11 cellular contexts compared by ENCODE assay signal in the genomic region with DNA sequence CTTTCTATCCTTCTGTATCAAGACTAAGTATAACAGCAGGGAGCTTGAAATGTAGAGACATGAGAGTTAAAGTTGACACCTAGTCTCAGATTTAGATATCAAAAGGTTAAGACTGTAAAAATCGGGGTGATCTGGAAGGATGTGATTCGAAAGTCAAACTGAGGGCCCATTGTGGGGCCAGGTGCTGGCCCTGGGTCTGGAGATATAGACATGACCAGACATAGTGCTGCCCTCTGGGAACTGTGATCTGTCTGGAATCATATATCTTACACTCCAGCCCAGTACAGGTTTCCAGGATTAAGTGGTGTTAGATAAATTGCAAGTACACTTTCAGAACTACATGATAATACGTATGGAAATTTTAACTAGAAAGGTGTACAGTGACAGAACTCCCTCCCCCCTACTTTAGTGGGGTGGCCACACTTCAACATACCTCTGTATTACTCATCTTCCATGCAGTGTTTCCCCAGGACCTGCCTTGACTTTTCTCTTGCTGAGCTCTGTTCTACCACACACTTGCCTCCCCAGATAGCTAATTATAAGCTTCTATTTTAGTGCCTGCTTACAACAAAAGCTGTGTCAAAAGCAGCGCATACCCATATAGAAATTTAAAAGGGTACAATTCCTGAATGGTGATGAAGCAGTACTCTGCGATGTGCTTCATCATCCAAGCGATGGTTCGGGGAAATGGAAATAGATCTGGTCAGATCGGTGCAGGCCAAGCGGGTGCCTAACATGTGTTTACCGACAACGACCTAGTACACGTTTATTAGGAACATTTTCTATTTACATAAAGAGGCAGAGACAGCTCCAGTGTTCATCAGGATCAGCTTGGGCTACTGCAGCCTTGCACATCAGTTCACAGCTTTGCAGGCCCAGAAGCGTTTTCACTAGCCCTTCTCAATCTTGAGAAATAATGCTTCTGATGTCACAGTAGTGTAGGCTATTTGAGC.
DNase-seq lines count a peak whose midpoint lies in the region; ATAC-seq and TF ChIP-seq lines count a peak whose summit lies in the region.
"Had no signal": no experiment of that assay in that cellular context is flagged by ENCODE, and none has a peak within 500 bp of the region (broad histone marks: within the 10 kb centered on the region; RNA-seq: fewer than 3 reads in every experiment).

No MANE protein-coding gene starts in this region.

- no peaks in the 10 kb centered on the region for H3K36me3 Mint-ChIP-seq in activated naive CD4-positive, alpha-beta T cell treated with anti-CD3 and anti-CD28 coated beads, Interleukin-2, amount 50 U/mL, for 24 hours
- peaks cover 2% of the 10 kb centered on the region for H3K36me3 Mint-ChIP-seq in type B pancreatic cell

- no TSS peak for BruUV-seq in mammary epithelial cell (replicated peaks; lab: Mats Ljungman, UMichigan)

- 79% methylated on average over 13 of the region's 13 CpGs for WGBS in mammary epithelial cell (ENCODE audit: low coverage, missing lambda C conversion rate)

- H3K27ac ChIP-seq in mammary epithelial cell (ENCODE audit: insufficient read depth, low read depth, low read length) = peak overlapping the region; percentile 79
- no peak overlapping the region for H3K27ac ChIP-seq in effector memory CD4-positive, alpha-beta T cell (ENCODE audit: insufficient read depth, low read length, poor library complexity, severe bottlenecking)

- H3K4me1 ChIP-seq in mammary epithelial cell (ENCODE audit: insufficient read depth, low read length) = peaks cover 28% of the 10 kb centered on the region
- peaks cover 4% of the 10 kb centered on the region for H3K4me1 ChIP-seq in effector memory CD4-positive, alpha-beta T cell (ENCODE audit: control insufficient read depth, insufficient read depth, low read length, poor library complexity, severe bottlenecking)

- peak overlapping the region; percentile 58 for H3K4me2 ChIP-seq in mammary epithelial cell (ENCODE audit: insufficient read depth, low read depth, low read length)

- intact Hi-C loops in mammary epithelial cell (cut with micrococcal nuclease) = no loop called here

- peak overlapping the region; percentile 65 for H2AFZ ChIP-seq in mammary epithelial cell (ENCODE audit: low read depth, low read length)

- peaks cover 33% of the 10 kb centered on the region for H3K4me1 Mint-ChIP-seq in activated naive CD4-positive, alpha-beta T cell treated with anti-CD3 and anti-CD28 coated beads, Interleukin-2, amount 50 U/mL, for 24 hours
- peaks cover 15% of the 10 kb centered on the region for H3K4me1 Mint-ChIP-seq in type B pancreatic cell (ENCODE audit: unreplicated experiment)

- H3K27ac Mint-ChIP-seq in activated naive CD4-positive, alpha-beta T cell treated with anti-CD3 and anti-CD28 coated beads, Interleukin-2, amount 50 U/mL, for 24 hours = peak overlapping the region; percentile 47
- peak overlapping the region; percentile 94 for H3K27ac Mint-ChIP-seq in type B pancreatic cell
- H3K27ac Mint-ChIP-seq: dendritic cell treated with granulocyte-macrophage colony-stimulating factor and Interleukin-4, amounts not matched to agents 40 ng/mL and 50 ng/mL, for 4 days had no signal

- H3K4me3 Mint-ChIP-seq in activated naive CD4-positive, alpha-beta T cell treated with anti-CD3 and anti-CD28 coated beads, Interleukin-2, amount 50 U/mL, for 24 hours = no peak overlapping the region
- H3K4me3 Mint-ChIP-seq in type B pancreatic cell = peak overlapping the region; percentile 52
- H3K4me3 Mint-ChIP-seq: dendritic cell treated with granulocyte-macrophage colony-stimulating factor and Interleukin-4, amounts not matched to agents 40 ng/mL and 50 ng/mL, for 4 days had no signal

- no peaks in the 10 kb centered on the region for H3K27me3 ChIP-seq in mammary epithelial cell (ENCODE audit: insufficient read depth, low read length)
- no peaks in the 10 kb centered on the region for H3K27me3 ChIP-seq in effector memory CD4-positive, alpha-beta T cell (replicated peaks; ENCODE audit: control insufficient read depth, insufficient read depth, low read length, poor library complexity, severe bottlenecking)
- H3K27me3 ChIP-seq: left lung had no signal

- H3K79me2 ChIP-seq in mammary epithelial cell (ENCODE audit: insufficient read depth, low read length) = no peaks in the 10 kb centered on the region

- no peak overlapping the region for H3K4me3 ChIP-seq in mammary epithelial cell (replicated peaks in 1 of 3; ENCODE audit: insufficient read depth in 1 of 3, low read depth in 2 of 3, low read length in 3 of 3)
- H3K4me3 ChIP-seq in effector memory CD4-positive, alpha-beta T cell (ENCODE audit: insufficient read depth, low read depth, low read length, poor library complexity, severe bottlenecking) = no peak overlapping the region
- H3K4me3 ChIP-seq: left lung had no signal

- H3K27me3 Mint-ChIP-seq in activated naive CD4-positive, alpha-beta T cell treated with anti-CD3 and anti-CD28 coated beads, Interleukin-2, amount 50 U/mL, for 24 hours = no peaks in the 10 kb centered on the region
- no peaks in the 10 kb centered on the region for H3K27me3 Mint-ChIP-seq in type B pancreatic cell
- H3K27me3 Mint-ChIP-seq: dendritic cell treated with granulocyte-macrophage colony-stimulating factor and Interleukin-4, amounts not matched to agents 40 ng/mL and 50 ng/mL, for 4 days had no signal

- peak overlapping the region; percentile 10 for H3K9ac ChIP-seq in mammary epithelial cell (ENCODE audit: insufficient read depth, low read length)

- peak; percentile 29 for ATAC-seq in HG03175 (IDR thresholded peaks at IDR 0.05; ENCODE audit: unreplicated experiment)

- H3K36me3 ChIP-seq in mammary epithelial cell (ENCODE audit: insufficient read depth, low read length) = no peaks in the 10 kb centered on the region
- no peaks in the 10 kb centered on the region for H3K36me3 ChIP-seq in effector memory CD4-positive, alpha-beta T cell (ENCODE audit: control insufficient read depth, insufficient read depth, low read length)
- H3K36me3 ChIP-seq: left lung had no signal

- DNase-seq in activated naive CD4-positive, alpha-beta T cell treated with Interleukin-2 at 50 U/mL for 16 hours = no peak
- DNase-seq in mammary epithelial cell = peak; percentile 76
- DNase-seq in type B pancreatic cell (ENCODE audit: extremely low spot score, unreplicated experiment) = no peak
- no peak for DNase-seq in NCI-H2081 (lab: John Stamatoyannopoulos, UW)
- no peak for DNase-seq in effector memory CD4-positive, alpha-beta T cell
- DNase-seq in stimulated activated CD4-positive, alpha-beta T cell treated with anti-CD3 and anti-CD28 coated beads, Interleukin-12 subunit alpha, Interleukin-12 subunit beta, amount 100 ng/mL, for 4 hours = no peak
- DNase-seq: left lung, NCI-H1105 treated with DMSO at 0.1 percent for 48 hours had no signal

- H3K9me3 Mint-ChIP-seq in activated naive CD4-positive, alpha-beta T cell treated with anti-CD3 and anti-CD28 coated beads, Interleukin-2, amount 50 U/mL, for 24 hours = no peaks in the 10 kb centered on the region
- no peaks in the 10 kb centered on the region for H3K9me3 Mint-ChIP-seq in type B pancreatic cell
- H3K9me3 Mint-ChIP-seq: dendritic cell treated with granulocyte-macrophage colony-stimulating factor and Interleukin-4, amounts not matched to agents 40 ng/mL and 50 ng/mL, for 4 days had no signal

- H4K20me1 ChIP-seq in mammary epithelial cell (ENCODE audit: insufficient read depth, low read length) = no peaks in the 10 kb centered on the region

- H3K9me3 ChIP-seq in mammary epithelial cell (replicated peaks; ENCODE audit: insufficient read depth, low read length) = no peaks in the 10 kb centered on the region
- H3K9me3 ChIP-seq in effector memory CD4-positive, alpha-beta T cell (ENCODE audit: control insufficient read depth, low read length) = no peaks in the 10 kb centered on the region
- H3K9me3 ChIP-seq: left lung had no signal

- CTCF ChIA-PET in mammary epithelial cell (lab: Charles Lee; ENCODE audit: low non-redundant PET) = no interaction called here

- dilution Hi-C loops in mammary epithelial cell (cut with HindIII; ENCODE audit: low sequenced_read_pairs) = loop anchor here (5.0 kb wide), 1 partner anchor 41 kb away; no protein-coding TSS in a partner anchor

- in situ Hi-C loops in mammary epithelial cell (cut with MboI; ENCODE audit: low sequenced_read_pairs in 2 of 2) = no loop called here

- TF ChIP-seq CTCF in mammary epithelial cell (conservative IDR thresholded peaks at IDR 0.05 in 1 of 2, IDR thresholded peaks at IDR 0.05 in 1 of 2; ENCODE audit: extremely low read depth in 1 of 2, insufficient read depth in 1 of 2, low read depth in 1 of 2, low read length in 2 of 2) (no peak), type B pancreatic cell (conservative IDR thresholded peaks at IDR 0.05) (no peak)
